ENCODE assay signal across 34 cellular contexts in genomic region chr1:154571964-154572288, GRCh38. TPM values are rescaled to one million over a fixed set of nuclear protein-coding genes. Genes with fewer than 3 reads are reported as not detected.
"Had no signal": no experiment of that assay in that cellular context is flagged by ENCODE, and none has a peak within 500 bp of the region (broad histone marks: within the 10 kb centered on the region; RNA-seq: fewer than 3 reads in every experiment).

No MANE protein-coding gene starts in this region.

- H3K36me3 Mint-ChIP-seq: activated CD4-positive, alpha-beta memory T cell treated with anti-CD3 and anti-CD28 coated beads for 36 hours; activated naive CD4-positive, alpha-beta T cell treated with anti-CD3 and anti-CD28 coated beads, Interleukin-2, amount 50 U/mL, for 72 hours; activated naive CD8-positive, alpha-beta T cell treated with anti-CD3 and anti-CD28 coated beads for 36 hours had no signal

- H3K27me3 ChIP-seq: adrenal gland had no signal

- H3K9me3 ChIP-seq: adrenal gland, ascending aorta had no signal

- DNase-seq: activated B cell treated with CpG ODN at 0.5 μM for 24 hours; activated CD4-positive, alpha-beta memory T cell treated with anti-CD3 and anti-CD28 coated beads for 36 hours; activated CD4-positive, alpha-beta T cell treated with anti-CD3 and anti-CD28 coated beads for 4 hours; activated CD4-positive, alpha-beta T cell treated with anti-CD3 and anti-CD28 coated beads, Interleukin-2, amount 10 ng/mL, durations not matched to agents 24 days and 14 days; activated CD4-positive, alpha-beta T cell treated with anti-CD3 and anti-CD28 coated beads, Interleukin-2, amount 50 U/mL, for 1 hour; activated CD4-positive, alpha-beta T cell treated with anti-CD3 and anti-CD28 coated beads, Interleukin-2, amount 50 U/mL, for 4 hours; activated CD4-positive, CD25-positive, alpha-beta regulatory T cell treated with anti-CD3 and anti-CD28 coated beads, Interleukin-2, amount 50 U/mL, for 72 hours; activated CD8-positive, alpha-beta memory T cell treated with anti-CD3 and anti-CD28 coated beads, Interleukin-2, amount 50 U/mL, for 4 hours; activated CD8-positive, alpha-beta T cell treated with anti-CD3 and anti-CD28 coated beads for 36 hours; activated effector memory CD4-positive, alpha-beta T cell treated with anti-CD3 and anti-CD28 coated beads, Interleukin-2, amount 50 U/mL, for 16 hours; activated gamma-delta T cell treated with Interleukin-2 at 50 U/mL for 16 hours; activated naive CD4-positive, alpha-beta T cell; activated naive CD4-positive, alpha-beta T cell treated with anti-CD3 and anti-CD28 coated beads for 36 hours; activated naive CD4-positive, alpha-beta T cell treated with anti-CD3 and anti-CD28 coated beads, Interleukin-2, amount 50 U/mL, for 16 hours; activated naive CD8-positive, alpha-beta T cell treated with anti-CD3 and anti-CD28 coated beads for 36 hours; activated T-cell treated with anti-CD3 and anti-CD28 coated beads for 4 hours; activated T-cell treated with anti-CD3 and anti-CD28 coated beads, Interleukin-2, amount 50 U/mL, for 1 hour; activated T-cell treated with anti-CD3 and anti-CD28 coated beads, Interleukin-2, amount 50 U/mL, for 48 hours; adrenal gland; amniotic stem cell; cerebellar nuclear complex; T-cell; T-helper 2 cell; T-helper 9 cell had no signal

- ATAC-seq: activated CD8-positive, alpha-beta T cell treated with anti-CD3 and anti-CD28 coated beads for 36 hours; activated naive CD4-positive, alpha-beta T cell treated with anti-CD3 and anti-CD28 coated beads, Interleukin-2, amount 50 U/mL, for 72 hours; activated T-helper 17 cell treated with anti-CD3 and anti-CD28 coated beads, Interleukin-2, amount 50 U/mL, for 72 hours; T-cell had no signal

- H3K36me3 ChIP-seq: adrenal gland, ascending aorta, cardiac muscle cell had no signal

- H3K4me3 Mint-ChIP-seq: activated B cell treated with CpG ODN at 0.5 μM for 24 hours; activated CD4-positive, alpha-beta memory T cell treated with anti-CD3 and anti-CD28 coated beads for 36 hours; activated CD4-positive, alpha-beta T cell treated with anti-CD3 and anti-CD28 coated beads, Interleukin-2, amount 10 ng/mL, durations not matched to agents 24 days and 14 days; activated CD8-positive, alpha-beta T cell treated with anti-CD3 and anti-CD28 coated beads for 36 hours; activated naive CD4-positive, alpha-beta T cell treated with anti-CD3 and anti-CD28 coated beads for 36 hours; activated naive CD8-positive, alpha-beta T cell treated with anti-CD3 and anti-CD28 coated beads for 36 hours; activated T-helper 1 cell treated with anti-CD3 and anti-CD28 coated beads, Interleukin-12 subunit alpha, Interleukin-12 subunit beta, Interleukin-2, Interleukin-4 antibody, amounts not matched to agents 30 ng/mL and 10 ng/mL and 1 ng/mL, durations not matched to agents 14 hours and 24 hours and 36 hours; activated T-helper 17 cell treated with anti-CD3 and anti-CD28 coated beads, Interleukin-2, amount 50 U/mL, for 72 hours; brain; central memory CD8-positive, alpha-beta T cell; T-cell; T-helper 2 cell treated with Interferon-gamma antibody and Interleukin-4, amounts not matched to agents 5 μg/mL and 100 μg/mL, for 36 hours had no signal

- H3K27ac Mint-ChIP-seq: activated B cell treated with CpG ODN at 0.5 μM for 24 hours; activated CD4-positive, alpha-beta memory T cell treated with anti-CD3 and anti-CD28 coated beads for 36 hours; activated CD4-positive, alpha-beta T cell treated with anti-CD3 and anti-CD28 coated beads, Interleukin-2, amount 10 ng/mL, durations not matched to agents 24 days and 14 days; activated CD8-positive, alpha-beta T cell treated with anti-CD3 and anti-CD28 coated beads for 36 hours; activated naive CD4-positive, alpha-beta T cell treated with anti-CD3 and anti-CD28 coated beads for 36 hours; activated naive CD8-positive, alpha-beta T cell treated with anti-CD3 and anti-CD28 coated beads for 36 hours; activated T-helper 1 cell treated with anti-CD3 and anti-CD28 coated beads, Interleukin-12 subunit alpha, Interleukin-12 subunit beta, Interleukin-2, Interleukin-4 antibody, amounts not matched to agents 30 ng/mL and 10 ng/mL and 1 ng/mL, durations not matched to agents 14 hours and 24 hours and 36 hours; activated T-helper 17 cell treated with anti-CD3 and anti-CD28 coated beads, Interleukin-2, amount 50 U/mL, for 72 hours; brain; T-helper 2 cell treated with Interferon-gamma antibody and Interleukin-4, amounts not matched to agents 5 μg/mL and 100 μg/mL, for 36 hours had no signal

- H3K4me3 ChIP-seq: adrenal gland, ascending aorta, cardiac muscle cell had no signal

- H3K9me3 Mint-ChIP-seq: activated B cell treated with CpG ODN at 0.5 μM for 24 hours; activated CD4-positive, alpha-beta memory T cell treated with anti-CD3 and anti-CD28 coated beads for 36 hours; activated CD4-positive, alpha-beta T cell treated with anti-CD3 and anti-CD28 coated beads, Interleukin-2, amount 10 ng/mL, durations not matched to agents 24 days and 14 days; activated CD8-positive, alpha-beta T cell treated with anti-CD3 and anti-CD28 coated beads for 36 hours; activated naive CD4-positive, alpha-beta T cell treated with anti-CD3 and anti-CD28 coated beads for 36 hours; activated naive CD4-positive, alpha-beta T cell treated with anti-CD3 and anti-CD28 coated beads, Interleukin-2, amount 50 U/mL, for 72 hours; activated naive CD8-positive, alpha-beta T cell treated with anti-CD3 and anti-CD28 coated beads for 36 hours; activated T-helper 1 cell treated with anti-CD3 and anti-CD28 coated beads, Interleukin-12 subunit alpha, Interleukin-12 subunit beta, Interleukin-2, Interleukin-4 antibody, amounts not matched to agents 30 ng/mL and 10 ng/mL and 1 ng/mL, durations not matched to agents 14 hours and 24 hours and 36 hours; activated T-helper 17 cell treated with anti-CD3 and anti-CD28 coated beads, Interleukin-2, amount 50 U/mL, for 72 hours; brain; central memory CD8-positive, alpha-beta T cell; T-cell; T-helper 2 cell treated with Interferon-gamma antibody and Interleukin-4, amounts not matched to agents 5 μg/mL and 100 μg/mL, for 36 hours had no signal

- H3K27ac ChIP-seq: adrenal gland, ascending aorta, cardiac muscle cell had no signal

RNA-seq across cellular contexts. Expression of gene CHRNB2, which starts 4.3 kb away (rescaled TPM):
- total RNA-seq: activated B cell treated with CpG ODN at 0.5 μM for 24 hours; activated CD4-positive, alpha-beta memory T cell treated with anti-CD3 and anti-CD28 coated beads for 36 hours; activated CD8-positive, alpha-beta T cell treated with anti-CD3 and anti-CD28 coated beads for 36 hours; activated naive CD4-positive, alpha-beta T cell treated with anti-CD3 and anti-CD28 coated beads for 36 hours; activated naive CD8-positive, alpha-beta T cell treated with anti-CD3 and anti-CD28 coated beads for 36 hours; activated T-helper 1 cell treated with anti-CD3 and anti-CD28 coated beads, Interleukin-12 subunit alpha, Interleukin-12 subunit beta, Interleukin-2, Interleukin-4 antibody, amounts not matched to agents 30 ng/mL and 10 ng/mL and 1 ng/mL, durations not matched to agents 14 hours and 24 hours and 36 hours; ascending aorta; bronchial epithelial cell; T-helper 1 cell treated with Interleukin-12 subunit alpha and Interleukin-12 subunit beta and Interleukin-4 antibody, amounts not matched to agents 30 ng/mL and 1 ng/mL, for 36 hours had no signal
- polyA plus RNA-seq: cardiac muscle cell had no signal
